In genomic region chr12:104516821-104517220, GRCh38 we compare ENCODE assay signal across 15 cellular contexts.
"Had no signal": no experiment of that assay in that cellular context is flagged by ENCODE, and none has a peak within 500 bp of the region (broad histone marks: within the 10 kb centered on the region; RNA-seq: fewer than 3 reads in every experiment).

No MANE protein-coding gene starts in this region.

- DNase-seq: activated CD4-positive, alpha-beta memory T cell treated with anti-CD3 and anti-CD28 coated beads for 36 hours; activated naive CD4-positive, alpha-beta T cell; activated T-cell treated with anti-CD3 and anti-CD28 coated beads, Interleukin-2, amount 50 U/mL, for 48 hours; aorta; dermis blood vessel endothelial cell; endodermal cell; hippocampal formation; kidney glomerular epithelial cell; stimulated activated CD4-positive, alpha-beta T cell treated with anti-CD3 and anti-CD28 coated beads, Interleukin-15, amount 100 ng/mL, for 24 hours; stimulated activated CD4-positive, alpha-beta T cell treated with anti-CD3 and anti-CD28 coated beads, Interleukin-4, amount 100 ng/mL, for 4 hours; T1000; thyroid gland had no signal

- H3K9me3 Mint-ChIP-seq: activated CD4-positive, alpha-beta memory T cell treated with anti-CD3 and anti-CD28 coated beads for 36 hours; endodermal cell; mesothelial cell of epicardium had no signal

- H3K36me3 Mint-ChIP-seq: activated CD4-positive, alpha-beta memory T cell treated with anti-CD3 and anti-CD28 coated beads for 36 hours; mesothelial cell of epicardium had no signal

- H3K9me3 ChIP-seq: breast epithelium, thyroid gland had no signal

- H3K27ac ChIP-seq: breast epithelium, parathyroid adenoma, thyroid gland had no signal

- H3K36me3 ChIP-seq: breast epithelium, thyroid gland had no signal

- H3K4me3 Mint-ChIP-seq: activated CD4-positive, alpha-beta memory T cell treated with anti-CD3 and anti-CD28 coated beads for 36 hours; endodermal cell; mesothelial cell of epicardium had no signal

- H3K4me1 ChIP-seq: breast epithelium, parathyroid adenoma had no signal

- H3K27me3 Mint-ChIP-seq: activated CD4-positive, alpha-beta memory T cell treated with anti-CD3 and anti-CD28 coated beads for 36 hours had no signal

- H3K27ac Mint-ChIP-seq: activated CD4-positive, alpha-beta memory T cell treated with anti-CD3 and anti-CD28 coated beads for 36 hours; endodermal cell; mesothelial cell of epicardium had no signal

- H3K27me3 ChIP-seq: breast epithelium, thyroid gland had no signal

- H3K4me3 ChIP-seq: breast epithelium, thyroid gland had no signal
